In genomic region chr7:39367943-39368342, GRCh38 we compare ENCODE assay signal across 1 cellular context.
TF ChIP-seq lines count a peak whose summit lies in the region.

No MANE protein-coding gene starts in this region.

TF ChIP-seq in GM12878, 131 proteins besides CTCF, POLR2A, EP300 and RAD21 (continued from another document):
- TF ChIP-seq SKIL (IDR thresholded peaks at IDR 0.05; ENCODE audit: low read depth, poor library complexity, severe bottlenecking) (peak; percentile 92), ZBTB40 (IDR thresholded peaks at IDR 0.05; ENCODE audit: borderline replicate concordance) (no peak), WRNIP1 (IDR thresholded peaks at IDR 0.05; ENCODE audit: borderline replicate concordance, low read depth, low read length) (no peak), SMARCA5 (IDR thresholded peaks at IDR 0.05) (no peak), EZH2 (IDR thresholded peaks at IDR 0.05; ENCODE audit: borderline replicate concordance, control insufficient read depth, low read depth, low read length) (no peak)
